In the genomic region with DNA sequence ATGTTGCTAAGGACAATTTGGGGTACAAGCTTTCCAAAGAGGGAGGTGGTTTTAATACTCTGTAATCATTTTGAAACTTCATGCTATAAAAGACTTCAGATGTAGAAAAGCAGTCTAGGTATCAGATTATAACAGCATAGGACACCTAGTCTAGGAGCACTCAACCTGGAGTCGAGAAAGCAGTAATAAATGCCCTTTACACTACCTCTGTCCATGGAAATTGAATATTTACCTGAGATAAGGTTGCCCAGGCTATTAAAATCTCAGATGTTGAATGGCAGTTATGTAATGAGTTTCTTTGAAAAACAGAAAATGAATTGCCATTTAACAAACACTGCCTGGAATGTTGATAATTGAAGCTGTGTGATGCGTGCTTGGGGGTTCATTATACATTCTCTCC, we compare ENCODE assay signal across 20 cellular contexts.
"Had no signal": no experiment of that assay in that cellular context is flagged by ENCODE, and none has a peak within 500 bp of the region (broad histone marks: within the 10 kb centered on the region; RNA-seq: fewer than 3 reads in every experiment).

No MANE protein-coding gene starts in this region.

- H3K9me3 ChIP-seq: left lung, psoas muscle, sigmoid colon, spleen, testis, tibial artery, upper lobe of left lung, uterus had no signal

- DNase-seq: cortex of kidney; effector memory CD8-positive, alpha-beta T cell; left lung; mesendoderm; midbrain; naive thymus-derived CD8-positive, alpha-beta T cell; nephron progenitor cell; nucleus accumbens; psoas muscle; right cardiac atrium; sigmoid colon; spleen; stimulated activated CD4-positive, alpha-beta T cell treated with anti-CD3 and anti-CD28 coated beads, Interleukin-4, amount 100 ng/mL, for 4 hours; stimulated activated naive CD8-positive, alpha-beta T cell treated with anti-CD3 and anti-CD28 coated beads, Interleukin-15, Interleukin-2, amounts not matched to agents 100 U/mL and 50 U/mL, for 24 hours; substantia nigra; testis; tibial artery; upper lobe of left lung; uterus had no signal

- H3K27me3 ChIP-seq: left lung, sigmoid colon, spleen, testis, tibial artery, upper lobe of left lung, uterus had no signal

- H3K4me3 ChIP-seq: left lung, psoas muscle, sigmoid colon, spleen, testis, tibial artery, upper lobe of left lung, uterus had no signal

- H3K36me3 ChIP-seq: left lung, sigmoid colon, spleen, tibial artery, upper lobe of left lung, uterus had no signal

- H3K27ac Mint-ChIP-seq: effector memory CD8-positive, alpha-beta T cell; naive thymus-derived CD8-positive, alpha-beta T cell; nephron progenitor cell; stimulated activated memory B cell treated with anti-CD40 and anti-IgM and Interleukin-4, amounts not matched to agents 10 μg/mL and 1 μg/mL and 100 μg/mL, for 72 hours had no signal

- H3K4me1 ChIP-seq: psoas muscle, sigmoid colon, spleen, testis, upper lobe of left lung, uterus had no signal

- H3K36me3 Mint-ChIP-seq: naive thymus-derived CD8-positive, alpha-beta T cell; stimulated activated memory B cell treated with anti-CD40 and anti-IgM and Interleukin-4, amounts not matched to agents 10 μg/mL and 1 μg/mL and 100 μg/mL, for 72 hours had no signal

- H3K27ac ChIP-seq: left lung, psoas muscle, sigmoid colon, spleen, testis, tibial artery, upper lobe of left lung, uterus had no signal

- H3K4me1 Mint-ChIP-seq: naive thymus-derived CD8-positive, alpha-beta T cell; stimulated activated memory B cell treated with anti-CD40 and anti-IgM and Interleukin-4, amounts not matched to agents 10 μg/mL and 1 μg/mL and 100 μg/mL, for 72 hours had no signal

- H3K9me3 Mint-ChIP-seq: effector memory CD8-positive, alpha-beta T cell; naive thymus-derived CD8-positive, alpha-beta T cell; nephron progenitor cell; stimulated activated memory B cell treated with anti-CD40 and anti-IgM and Interleukin-4, amounts not matched to agents 10 μg/mL and 1 μg/mL and 100 μg/mL, for 72 hours had no signal

- H3K4me3 Mint-ChIP-seq: effector memory CD8-positive, alpha-beta T cell; naive thymus-derived CD8-positive, alpha-beta T cell; nephron progenitor cell; stimulated activated memory B cell treated with anti-CD40 and anti-IgM and Interleukin-4, amounts not matched to agents 10 μg/mL and 1 μg/mL and 100 μg/mL, for 72 hours had no signal

- H3K27me3 Mint-ChIP-seq: effector memory CD8-positive, alpha-beta T cell; naive thymus-derived CD8-positive, alpha-beta T cell; stimulated activated memory B cell treated with anti-CD40 and anti-IgM and Interleukin-4, amounts not matched to agents 10 μg/mL and 1 μg/mL and 100 μg/mL, for 72 hours had no signal
